In genomic region chr3:35446896-35447295, GRCh38 we compare ENCODE assay signal across 26 cellular contexts.
"Had no signal": no experiment of that assay in that cellular context is flagged by ENCODE, and none has a peak within 500 bp of the region (broad histone marks: within the 10 kb centered on the region; RNA-seq: fewer than 3 reads in every experiment).

No MANE protein-coding gene starts in this region.

- H3K9me3 ChIP-seq: left lung, lower lobe of right lung, ovary, right atrium auricular region, right lobe of liver, suprapubic skin, thoracic aorta, tibial artery, upper lobe of right lung, uterus had no signal

- DNase-seq: hypothalamus; immature natural killer cell; kidney; left colon; left lung; lower lobe of right lung; mammary epithelial cell; mesenchymal stem cell; naive thymus-derived CD4-positive, alpha-beta T cell; ovary; right lobe of liver; stimulated activated CD4-positive, alpha-beta T cell treated with anti-CD3 and anti-CD28 coated beads, Interleukin-12 subunit alpha, Interleukin-12 subunit beta, amount 100 ng/mL, for 4 hours; stimulated activated CD4-positive, alpha-beta T cell treated with anti-CD3 and anti-CD28 coated beads, Interleukin-15, amount 100 ng/mL, for 24 hours; stimulated activated CD4-positive, alpha-beta T cell treated with anti-CD3 and anti-CD28 coated beads, Interleukin-2, amount 100 ng/mL, for 24 hours; stimulated activated CD4-positive, alpha-beta T cell treated with anti-CD3 and anti-CD28 coated beads, Interleukin-4, amount 100 ng/mL, for 24 hours; stimulated activated naive CD4-positive, alpha-beta T cell; tibial artery; trophoblast cell; upper lobe of right lung; uterus had no signal

- H3K4me1 ChIP-seq: left lung, lower lobe of right lung, right atrium auricular region, suprapubic skin, tibial artery, upper lobe of right lung, uterus had no signal

- H3K4me3 ChIP-seq: left lung, lower lobe of right lung, ovary, right atrium auricular region, right lobe of liver, skin epidermis, suprapubic skin, thoracic aorta, tibial artery, upper lobe of right lung, uterus had no signal

- H3K36me3 ChIP-seq: left lung, lower lobe of right lung, ovary, right atrium auricular region, right lobe of liver, suprapubic skin, thoracic aorta, tibial artery, upper lobe of right lung, uterus had no signal

- H3K27ac ChIP-seq: left lung, lower lobe of right lung, ovary, right atrium auricular region, right lobe of liver, skin epidermis, suprapubic skin, thoracic aorta, tibial artery, upper lobe of right lung, uterus had no signal

- ATAC-seq: left colon; left lung; lower lobe of right lung; naive thymus-derived CD4-positive, alpha-beta T cell; natural killer cell treated with Interleukin-12 subunit alpha and Interleukin-12 subunit beta and Interleukin-15 and Interleukin-18, amount 100 ng/mL, for 72 hours; right lobe of liver; stimulated activated effector memory CD8-positive, alpha-beta T cell treated with anti-CD3 and anti-CD28 coated beads, Interleukin-12 subunit alpha, Interleukin-12 subunit beta, amount 100 ng/mL, for 72 hours; upper lobe of right lung had no signal

- H3K27me3 ChIP-seq: left lung, ovary, right atrium auricular region, right lobe of liver, suprapubic skin, tibial artery, upper lobe of right lung, uterus had no signal
